22 cellular contexts compared by ENCODE assay signal in the genomic region with DNA sequence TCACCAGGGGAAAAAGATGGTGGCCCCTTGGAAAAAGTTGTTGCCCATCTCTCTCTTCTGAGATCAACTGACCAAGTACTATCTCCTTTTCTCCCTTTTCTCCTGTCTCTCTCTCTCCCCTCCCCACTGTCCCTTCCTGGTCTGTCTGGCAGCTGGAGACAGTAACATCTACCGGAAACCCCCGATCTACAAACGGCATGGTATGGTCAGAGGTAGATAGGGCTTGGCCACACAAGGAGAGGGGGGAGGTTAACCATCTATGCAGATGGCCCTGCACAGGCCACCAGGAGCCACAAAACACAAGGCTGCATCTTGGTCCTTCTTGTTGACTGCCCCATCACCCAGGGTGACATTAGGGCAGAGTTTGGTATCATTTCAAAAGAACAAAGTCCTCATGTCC. TPM values are rescaled to one million over a fixed set of nuclear protein-coding genes. Genes with fewer than 3 reads are reported as not detected.
DNase-seq lines count a peak whose midpoint lies in the region; ATAC-seq, FAIRE-seq and TF ChIP-seq lines count a peak whose summit lies in the region.
"Had no signal": no experiment of that assay in that cellular context is flagged by ENCODE, and none has a peak within 500 bp of the region (broad histone marks: within the 10 kb centered on the region; RNA-seq: fewer than 3 reads in every experiment).

No MANE protein-coding gene starts in this region.

- H3K4me1 Mint-ChIP-seq in CD4-positive, CD25-positive, alpha-beta regulatory T cell: peaks cover 0 to 41% (median 15%) of the 10 kb centered on the region in 4 donors
- peaks cover 62% of the 10 kb centered on the region for H3K4me1 Mint-ChIP-seq in CD4-positive, alpha-beta T cell (ENCODE audit: low read depth)
- H3K4me1 Mint-ChIP-seq in T-cell: peaks cover 50 to 75% (median 61%) of the 10 kb centered on the region in 3 donors
- peaks cover 8 to 69% (median 43%) of the 10 kb centered on the region in 7 donors for H3K4me1 Mint-ChIP-seq in naive thymus-derived CD4-positive, alpha-beta T cell
- H3K4me1 Mint-ChIP-seq: H9 had no signal

- DNase-seq in CD4-positive, CD25-positive, alpha-beta regulatory T cell: no peak
- no peak for DNase-seq in CD4-positive, alpha-beta T cell
- DNase-seq in T-cell: no peak
- no peak for DNase-seq in naive thymus-derived CD4-positive, alpha-beta T cell
- no peak for DNase-seq in tibial nerve (ENCODE audit: low spot score in 2 of 2)
- no peak for DNase-seq in central memory CD4-positive, alpha-beta T cell
- no peak for DNase-seq in urothelium cell line (ENCODE audit: low spot score)
- DNase-seq: ACHN; BE2C; C1 segment of cervical spinal cord; CD8-positive, alpha-beta T cell; COR-L47; DMS 273 treated with DMSO at 0.1 percent for 48 hours; DMS53; DND-41; EL; H9 had no signal

- TF ChIP-seq EP300 in tibial nerve (IDR thresholded peaks at IDR 0.05): no peak

- H3K27me3 Mint-ChIP-seq in CD4-positive, CD25-positive, alpha-beta regulatory T cell: peaks cover 7% of the 10 kb centered on the region
- H3K27me3 Mint-ChIP-seq in CD4-positive, alpha-beta T cell: no peaks in the 10 kb centered on the region
- no peaks in the 10 kb centered on the region for H3K27me3 Mint-ChIP-seq in T-cell
- peaks cover 0 to 16% (median 0%) of the 10 kb centered on the region in 5 donors for H3K27me3 Mint-ChIP-seq in naive thymus-derived CD4-positive, alpha-beta T cell

- no peaks in the 10 kb centered on the region for H3K36me3 Mint-ChIP-seq in CD4-positive, CD25-positive, alpha-beta regulatory T cell
- H3K36me3 Mint-ChIP-seq in CD4-positive, alpha-beta T cell (ENCODE audit: low read depth): no peaks in the 10 kb centered on the region
- no peaks in the 10 kb centered on the region for H3K36me3 Mint-ChIP-seq in T-cell
- H3K36me3 Mint-ChIP-seq in naive thymus-derived CD4-positive, alpha-beta T cell: peaks cover 0 to 8% (median 4%) of the 10 kb centered on the region in 5 donors
- H3K36me3 Mint-ChIP-seq: CD8-positive, alpha-beta T cell had no signal

- H3K4me1 ChIP-seq in CD4-positive, CD25-positive, alpha-beta regulatory T cell (ENCODE audit: control insufficient read depth, insufficient read depth, low read length, poor library complexity, severe bottlenecking): peaks cover 32% of the 10 kb centered on the region
- H3K4me1 ChIP-seq in naive thymus-derived CD4-positive, alpha-beta T cell (ENCODE audit: control insufficient read depth in 2 of 2, insufficient read depth in 2 of 2, low read length in 2 of 2): peaks cover 21 to 39% of the 10 kb centered on the region in 2 donors
- H3K4me1 ChIP-seq in tibial nerve: no peaks in the 10 kb centered on the region
- H3K4me1 ChIP-seq: BE2C had no signal

- no peak for TF ChIP-seq POLR2A in tibial nerve (IDR thresholded peaks at IDR 0.05)

- TF ChIP-seq CTCF in CD4-positive, alpha-beta T cell (IDR thresholded peaks at IDR 0.05): no peak
- no peak for TF ChIP-seq CTCF in tibial nerve (IDR thresholded peaks at IDR 0.05)

- no peaks in the 10 kb centered on the region for H3K27me3 ChIP-seq in CD4-positive, CD25-positive, alpha-beta regulatory T cell (ENCODE audit: control insufficient read depth, insufficient read depth, low read length)
- no peaks in the 10 kb centered on the region for H3K27me3 ChIP-seq in CD4-positive, alpha-beta T cell (ENCODE audit: control insufficient read depth, insufficient read depth, low read length)
- no peaks in the 10 kb centered on the region for H3K27me3 ChIP-seq in naive thymus-derived CD4-positive, alpha-beta T cell (ENCODE audit: control insufficient read depth in 2 of 2, insufficient read depth in 2 of 2, low read length in 2 of 2)
- no peaks in the 10 kb centered on the region for H3K27me3 ChIP-seq in tibial nerve
- H3K27me3 ChIP-seq: BE2C had no signal

- 93 to 97% methylated on average over 3 of the region's 3 CpGs for WGBS in tibial nerve, 2 donors

- H3K27ac Mint-ChIP-seq in CD4-positive, CD25-positive, alpha-beta regulatory T cell: peak overlapping the region in 2 of 3 donors; percentile 0 to 42
- peak overlapping the region; percentile 91 for H3K27ac Mint-ChIP-seq in CD4-positive, alpha-beta T cell
- H3K27ac Mint-ChIP-seq in T-cell: peak overlapping the region; percentile 72 to 76
- H3K27ac Mint-ChIP-seq in naive thymus-derived CD4-positive, alpha-beta T cell: peak overlapping the region; percentile 18 to 96 (median 81)
- H3K27ac Mint-ChIP-seq: CD8-positive, alpha-beta T cell; H9 had no signal

- H3K36me3 ChIP-seq in CD4-positive, CD25-positive, alpha-beta regulatory T cell (ENCODE audit: control insufficient read depth, insufficient read depth, low read length): no peaks in the 10 kb centered on the region
- no peaks in the 10 kb centered on the region for H3K36me3 ChIP-seq in naive thymus-derived CD4-positive, alpha-beta T cell (ENCODE audit: control insufficient read depth in 2 of 3, insufficient read depth in 3 of 3, low read length in 3 of 3)
- peaks cover 0 to 94% (median 0%) of the 10 kb centered on the region in 3 donors for H3K36me3 ChIP-seq in tibial nerve
- H3K36me3 ChIP-seq: BE2C had no signal

- H3K9me3 ChIP-seq in CD4-positive, CD25-positive, alpha-beta regulatory T cell (ENCODE audit: control insufficient read depth in 2 of 2, low read length in 2 of 2): no peaks in the 10 kb centered on the region
- H3K9me3 ChIP-seq in CD4-positive, alpha-beta T cell (ENCODE audit: control insufficient read depth, low read length): no peaks in the 10 kb centered on the region
- H3K9me3 ChIP-seq in naive thymus-derived CD4-positive, alpha-beta T cell (ENCODE audit: control insufficient read depth in 2 of 3, low read length in 3 of 3): no peaks in the 10 kb centered on the region
- no peaks in the 10 kb centered on the region for H3K9me3 ChIP-seq in tibial nerve
- H3K9me3 ChIP-seq: BE2C had no signal

- ATAC-seq in CD4-positive, CD25-positive, alpha-beta regulatory T cell (ENCODE audit: low read depth in 2 of 2): no peak
- ATAC-seq in CD4-positive, alpha-beta T cell (ENCODE audit: poor library complexity): no peak
- ATAC-seq in T-cell (replicated peaks in 1 of 4): no peak
- no peak for ATAC-seq in naive thymus-derived CD4-positive, alpha-beta T cell
- ATAC-seq: CD8-positive, alpha-beta T cell; GM12878 had no signal

- POLR2A ChIA-PET in CD4-positive, alpha-beta T cell (lab: Charles Lee): interaction anchor here (1.5 to 2.6 kb wide), 2 partner anchors 9 to 12 kb away, joined by 3 to 7 read pairs; no protein-coding TSS in a partner anchor
- POLR2A ChIA-PET in T-cell (lab: Charles Lee): no interaction called here
- POLR2A ChIA-PET in naive thymus-derived CD4-positive, alpha-beta T cell (lab: Charles Lee): no interaction called here

- intact Hi-C loops in CD4-positive, alpha-beta T cell (cut with DNase I, micrococcal nuclease): no loop called here
- intact Hi-C loops in naive thymus-derived CD4-positive, alpha-beta T cell (cut with micrococcal nuclease): no loop called here

- H3K4me3 ChIP-seq in CD4-positive, CD25-positive, alpha-beta regulatory T cell (ENCODE audit: low read depth, low read length): no peak overlapping the region
- no peak overlapping the region for H3K4me3 ChIP-seq in naive thymus-derived CD4-positive, alpha-beta T cell (ENCODE audit: low read length)
- no peak overlapping the region for H3K4me3 ChIP-seq in tibial nerve
- H3K4me3 ChIP-seq: GM12878 had no signal

- CTCF ChIA-PET in CD4-positive, alpha-beta T cell (lab: Charles Lee): no interaction called here
- CTCF ChIA-PET in T-cell (lab: Charles Lee): no interaction called here
- CTCF ChIA-PET in naive thymus-derived CD4-positive, alpha-beta T cell (lab: Charles Lee): interaction anchor here (1.0 kb wide), 2 partner anchors 22 to 24 kb away, joined by 3 to 4 read pairs; no protein-coding TSS in a partner anchor

- no peak for FAIRE-seq in urothelium cell line (lab: Jason Lieb, UNC)
- FAIRE-seq: A204.1, GM12878, GM19239, H1 had no signal

- H3K9me3 Mint-ChIP-seq in CD4-positive, CD25-positive, alpha-beta regulatory T cell: peaks cover 0 to 2% (median 0%) of the 10 kb centered on the region in 7 donors
- H3K9me3 Mint-ChIP-seq in CD4-positive, alpha-beta T cell: no peaks in the 10 kb centered on the region
- H3K9me3 Mint-ChIP-seq in T-cell: peaks cover 0 to 5% (median 0%) of the 10 kb centered on the region in 3 donors
- H3K9me3 Mint-ChIP-seq in naive thymus-derived CD4-positive, alpha-beta T cell: peaks cover 0 to 6% (median 0%) of the 10 kb centered on the region in 11 donors
- H3K9me3 Mint-ChIP-seq: CD8-positive, alpha-beta T cell had no signal

- H3K27ac ChIP-seq in CD4-positive, CD25-positive, alpha-beta regulatory T cell (ENCODE audit: insufficient read depth, low read length, poor library complexity, severe bottlenecking): no peak overlapping the region
- H3K27ac ChIP-seq in CD4-positive, alpha-beta T cell (ENCODE audit: low read depth, low read length): no peak overlapping the region
- H3K27ac ChIP-seq in naive thymus-derived CD4-positive, alpha-beta T cell (ENCODE audit: low read depth, low read length): no peak overlapping the region
- H3K27ac ChIP-seq in tibial nerve: no peak overlapping the region
- H3K27ac ChIP-seq: KMS-11 had no signal

- H3K4me3 Mint-ChIP-seq in CD4-positive, CD25-positive, alpha-beta regulatory T cell: no peak overlapping the region
- no peak overlapping the region for H3K4me3 Mint-ChIP-seq in CD4-positive, alpha-beta T cell
- peak overlapping the region in 1 of 3 donors; percentile 81 for H3K4me3 Mint-ChIP-seq in T-cell
- peak overlapping the region in 3 of 10 donors; percentile 26 to 60 (median 47) for H3K4me3 Mint-ChIP-seq in naive thymus-derived CD4-positive, alpha-beta T cell
- H3K4me3 Mint-ChIP-seq: CD8-positive, alpha-beta T cell; H9 had no signal

RNA-seq across cellular contexts. Expression of a gene that starts 29.3 kb away (rescaled TPM):
- total RNA-seq in CD4-positive, CD25-positive, alpha-beta regulatory T cell: not detected
- polyA plus RNA-seq in CD4-positive, CD25-positive, alpha-beta regulatory T cell: under 1 TPM in 1 of 4 donors, not detected in 3; 0.14 TPM
- total RNA-seq in CD4-positive, alpha-beta T cell: under 1 TPM; 0.47 to 0.56 TPM
- total RNA-seq in T-cell (under 1 TPM; 0.20 to 0.99 (median 0.50) TPM), tibial nerve (10 to 100 TPM; 40.8 to 93.5 (median 91.6) TPM)
- under 1 TPM in 3 of 5 experiments, not detected in 2; 0.08 to 0.76 (median 0.49) TPM for total RNA-seq in naive thymus-derived CD4-positive, alpha-beta T cell
- polyA plus RNA-seq in naive thymus-derived CD4-positive, alpha-beta T cell: 1 to 10 TPM in 1 of 2 donors, under 1 TPM in 1; 0.18 to 1.1 TPM
- total RNA-seq: GM12878 had no signal

Comparison
In these comparisons a context has a peak if more than half of its experiments do, and no peak if none do; other contexts are left out.
1. H3K27ac Mint-ChIP-seq: peak in every context shown above with its lines; median percentile 91 in CD4-positive, alpha-beta T cell; 81 in naive thymus-derived CD4-positive, alpha-beta T cell; 74 in T-cell; 21 in CD4-positive, CD25-positive, alpha-beta regulatory T cell.
2. RNA of a gene that starts 29.3 kb away (total RNA-seq): 40.8 to 93.5 TPM in tibial nerve; 0.47 to 0.56 TPM in CD4-positive, alpha-beta T cell, 0.20 to 0.99 TPM in T-cell, 0.08 to 0.76 TPM in naive thymus-derived CD4-positive, alpha-beta T cell and not detected in CD4-positive, CD25-positive, alpha-beta regulatory T cell (single experiment); every median in the first group is over 10 times any median in the second.